ENCODE assay signal across 2 cellular contexts in the genomic region with DNA sequence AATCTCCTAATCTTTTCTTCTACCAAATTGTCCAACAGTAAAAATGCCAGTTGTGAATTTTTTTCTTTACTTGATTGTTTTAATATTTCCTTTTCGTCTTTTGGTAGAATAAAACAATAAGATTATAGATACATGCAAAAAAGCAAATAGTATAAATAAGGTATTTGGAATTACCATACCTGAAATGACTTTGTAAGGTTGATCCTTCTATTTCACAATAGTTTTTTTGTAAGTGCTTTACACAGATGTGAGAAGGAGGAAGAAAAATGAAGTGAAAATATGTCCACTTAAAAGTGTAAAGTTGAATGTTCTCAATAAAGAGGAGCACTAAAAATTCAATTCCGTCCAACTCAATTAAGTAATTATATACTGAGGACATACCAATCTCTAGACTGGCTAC.
A peak's percentile ranks its signal among the peaks of the same experiment; 100 is the strongest.
TF ChIP-seq lines count a peak whose summit lies in the region.

No MANE protein-coding gene starts in this region.

TF ChIP-seq in HepG2, 621 proteins besides CTCF, POLR2A, EP300 and RAD21:
- TF ChIP-seq CEBPB (IDR thresholded peaks at IDR 0.05; ENCODE audit: borderline replicate concordance, low read depth, low read length) (peak; percentile 70), REL (CRISPR knock-in tag; conservative IDR thresholded peaks at IDR 0.05) (no peak)

TF ChIP-seq in IMR-90, 13 proteins besides CTCF, POLR2A, EP300 and RAD21:
- TF ChIP-seq SMC3 (IDR thresholded peaks at IDR 0.05; ENCODE audit: low read depth, low read length) = no peak
- no peak for TF ChIP-seq MAZ (IDR thresholded peaks at IDR 0.05; ENCODE audit: borderline replicate concordance, low read depth, low read length)
- TF ChIP-seq CEBPB (IDR thresholded peaks at IDR 0.05; ENCODE audit: low read depth, low read length) = peak; percentile 67
